ENCODE assay signal across 14 cellular contexts in the genomic region with DNA sequence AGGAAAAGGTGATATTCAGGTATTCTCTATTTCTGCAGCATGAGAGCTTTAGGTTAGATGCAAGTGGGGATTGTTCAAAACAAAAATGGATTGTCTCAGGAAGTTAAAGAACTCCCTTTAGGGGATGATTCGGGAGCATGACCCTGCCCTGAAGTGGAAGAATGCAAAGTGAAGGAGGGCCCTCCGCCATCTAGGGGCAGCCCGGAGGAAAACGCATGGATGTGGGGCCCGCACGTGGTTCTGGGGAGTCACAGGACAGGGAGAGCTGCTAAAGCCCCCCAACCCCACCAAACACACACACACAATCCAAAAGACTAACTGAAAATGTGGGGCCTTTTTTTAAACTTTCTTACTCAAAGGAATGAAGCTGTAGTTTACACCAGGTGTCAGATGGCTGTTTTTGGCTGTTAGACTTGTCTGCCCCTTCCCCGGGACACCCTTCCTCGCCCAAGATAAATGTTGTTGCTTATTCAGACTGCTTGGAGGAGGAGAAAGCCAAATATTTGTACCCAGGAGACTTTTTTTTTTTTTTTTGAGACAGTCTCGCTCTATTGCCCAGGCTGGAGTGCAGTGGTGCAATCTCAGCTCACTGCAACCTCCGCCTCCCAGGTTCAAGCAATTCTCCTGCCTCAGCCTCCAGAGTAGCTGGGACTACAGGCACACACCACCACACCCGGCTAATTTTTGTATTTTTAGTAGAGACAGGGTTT.
DNase-seq lines count a peak whose midpoint lies in the region; ATAC-seq and TF ChIP-seq lines count a peak whose summit lies in the region.
"Had no signal": no experiment of that assay in that cellular context is flagged by ENCODE, and none has a peak within 500 bp of the region (broad histone marks: within the 10 kb centered on the region; RNA-seq: fewer than 3 reads in every experiment).

No MANE protein-coding gene starts in this region.

- H3K4me3 ChIP-seq in BLaER1: no peak overlapping the region
- no peak overlapping the region for H3K4me3 ChIP-seq in ascending aorta
- no peak overlapping the region for H3K4me3 ChIP-seq in left lung
- H3K4me3 ChIP-seq: stomach had no signal

- H3K9me3 ChIP-seq in BLaER1 (no peaks in the 10 kb centered on the region; the same call in 1 of the 2 replicates), ascending aorta (no peaks in the 10 kb centered on the region), left lung (no peaks in the 10 kb centered on the region)
- H3K9me3 ChIP-seq: stomach had no signal

- H3K4me1 ChIP-seq in BLaER1 (peaks cover 48% of the 10 kb centered on the region), ascending aorta (peaks cover 0 to 27% of the 10 kb centered on the region in 2 donors), left lung (peaks cover 0 to 10% of the 10 kb centered on the region in 2 donors)

- H3K9ac ChIP-seq in BLaER1: 0 out of 2 replicates have a peak overlapping the region, but pooled peaks have one; percentile 49

- H3K27me3 ChIP-seq in BLaER1 (peaks cover 12% of the 10 kb centered on the region), ascending aorta (no peaks in the 10 kb centered on the region), left lung (peaks cover 0 to 21% of the 10 kb centered on the region in 2 donors)

- TF ChIP-seq CTCF in ascending aorta (IDR thresholded peaks at IDR 0.05): peak in 1 of 3 experiments; percentile 30
- TF ChIP-seq CTCF in left lung (IDR thresholded peaks at IDR 0.05): no peak

- DNase-seq in HT-29 (ENCODE audit: low spot score) (peak; percentile 20), ascending aorta (ENCODE audit: low spot score in 2 of 2) (no peak), left lung (no peak), DMS153 treated with DMSO at 0.1 percent for 48 hours (lab: John Stamatoyannopoulos, UW; ENCODE audit: unreplicated experiment) (no peak), NCI-H2196 (lab: John Stamatoyannopoulos, UW; ENCODE audit: unreplicated experiment) (no peak), SK-N-DZ (ENCODE audit: low spot score) (no peak), SW 1271 (lab: John Stamatoyannopoulos, UW) (no peak)
- DNase-seq: activated CD4-positive, alpha-beta memory T cell treated with anti-CD3 and anti-CD28 coated beads, Interleukin-2, amount 10 ng/mL, durations not matched to agents 7 days and 5 days; activated gamma-delta T cell; central memory CD4-positive, alpha-beta T cell; GDM1; stomach had no signal

- H4K20me1 ChIP-seq in BLaER1: no peaks in the 10 kb centered on the region

- H3K36me3 ChIP-seq in BLaER1 (no peaks in the 10 kb centered on the region), ascending aorta (no peaks in the 10 kb centered on the region), left lung (no peaks in the 10 kb centered on the region)
- H3K36me3 ChIP-seq: stomach had no signal

- intact Hi-C loops in ascending aorta (cut with DNase I): no loop called here
- intact Hi-C loops in left lung (cut with DNase I): no loop called here

- H3K27ac ChIP-seq in BLaER1: peak overlapping the region; percentile 55
- peak overlapping the region; percentile 41 to 43 for H3K27ac ChIP-seq in ascending aorta
- no peak overlapping the region for H3K27ac ChIP-seq in left lung
- H3K27ac ChIP-seq: epithelial cell of prostate had no signal

- H3K4me2 ChIP-seq in BLaER1: peak overlapping the region; percentile 74

- peak; percentile 27 for ATAC-seq in left lung

Comparison
In these comparisons a context has a peak if more than half of its experiments do, and no peak if none do; other contexts are left out.
1. H3K27ac ChIP-seq: peak in BLaER1 (single experiment) and ascending aorta (2 of 2); none in left lung (0 of 2).